In the genomic region with DNA sequence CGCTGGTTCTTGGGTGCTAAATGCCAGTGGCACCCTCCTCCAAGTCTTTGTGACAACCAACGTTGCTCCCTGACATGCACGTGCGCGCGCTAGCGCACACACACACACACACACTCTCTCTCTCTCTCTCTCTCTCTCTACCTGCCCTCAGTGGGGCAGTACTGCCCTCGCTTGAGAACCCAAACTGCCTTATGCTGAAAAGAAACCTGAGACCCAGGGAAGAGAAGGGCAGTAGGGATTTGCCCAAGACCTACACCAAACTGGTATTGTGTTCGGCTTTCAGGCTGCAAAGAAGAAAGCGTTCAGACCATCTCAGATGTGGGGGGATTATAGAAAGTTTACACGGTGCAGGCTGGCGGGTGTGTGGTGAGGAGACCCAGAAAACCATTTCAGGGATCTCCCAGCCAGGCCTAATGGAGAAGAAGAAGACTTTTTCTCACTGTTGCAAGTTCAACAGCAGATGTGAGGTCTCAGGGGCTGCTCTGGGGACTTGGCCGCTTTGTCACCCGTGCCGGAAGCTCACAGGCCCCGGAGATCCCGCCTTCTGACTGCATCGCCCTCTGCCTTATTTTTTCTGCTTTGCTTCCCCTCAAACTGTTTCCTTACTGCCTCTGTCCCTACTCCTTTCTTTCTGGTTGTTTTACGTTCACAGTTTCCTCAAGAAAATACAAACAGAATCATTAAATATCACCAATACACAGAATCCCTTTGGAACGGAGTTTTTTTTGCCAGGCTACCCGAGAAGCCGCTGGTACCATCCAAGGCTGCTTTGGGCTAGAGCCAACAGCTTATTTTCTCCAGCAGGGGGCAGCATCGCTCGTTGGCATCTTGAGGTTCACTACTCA, we compare ENCODE assay signal across 8 cellular contexts.
DNase-seq lines count a peak whose midpoint lies in the region; ATAC-seq and TF ChIP-seq lines count a peak whose summit lies in the region.

No MANE protein-coding gene starts in this region.

- ATAC-seq in GM19455 (IDR thresholded peaks at IDR 0.05; ENCODE audit: unreplicated experiment): peak; percentile 72
- ATAC-seq in activated CD8-positive, alpha-beta memory T cell treated with anti-CD3 and anti-CD28 coated beads, Interleukin-2, amount 10 ng/mL, durations not matched to agents 7 days and 5 days: peak; percentile 86
- peak; percentile 79 for ATAC-seq in naive thymus-derived CD4-positive, alpha-beta T cell
- peak; percentile 89 for ATAC-seq in stimulated activated effector memory CD8-positive, alpha-beta T cell treated with anti-CD3 and anti-CD28 coated beads, Interleukin-12 subunit alpha, Interleukin-12 subunit beta, amount 100 ng/mL, for 72 hours

- peaks cover 7% of the 10 kb centered on the region for H3K27me3 Mint-ChIP-seq in Caco-2 (ENCODE audit: insufficient read depth, unreplicated experiment)
- H3K27me3 Mint-ChIP-seq in activated CD8-positive, alpha-beta memory T cell treated with anti-CD3 and anti-CD28 coated beads, Interleukin-2, amount 10 ng/mL, durations not matched to agents 7 days and 5 days: peaks cover 39% of the 10 kb centered on the region
- peaks cover 15 to 44% (median 38%) of the 10 kb centered on the region in 5 donors for H3K27me3 Mint-ChIP-seq in naive thymus-derived CD4-positive, alpha-beta T cell

- POLR2A ChIA-PET in Caco-2 (lab: Charles Lee): no interaction called here
- POLR2A ChIA-PET in naive thymus-derived CD4-positive, alpha-beta T cell (lab: Charles Lee): interaction anchor here (0.6 to 2.3 kb wide), 5 partner anchors 81 to 351 kb away, joined by 3 to 12 read pairs (median 4); partner anchors contain the start of genes DHRS7 and PPM1A

- peak overlapping the region; percentile 55 for H3K27ac ChIP-seq in naive thymus-derived CD4-positive, alpha-beta T cell (ENCODE audit: low read depth, low read length)

- peak overlapping the region; percentile 43 for H3K4me3 ChIP-seq in Caco-2 (ENCODE audit: low read depth, low read length)
- H3K4me3 ChIP-seq in naive thymus-derived CD4-positive, alpha-beta T cell (ENCODE audit: low read length): peak overlapping the region; percentile 55

- peak overlapping the region; percentile 88 for H3K4me3 Mint-ChIP-seq in Caco-2 (ENCODE audit: unreplicated experiment)
- H3K4me3 Mint-ChIP-seq in activated CD8-positive, alpha-beta memory T cell treated with anti-CD3 and anti-CD28 coated beads, Interleukin-2, amount 10 ng/mL, durations not matched to agents 7 days and 5 days: peak overlapping the region; percentile 88
- H3K4me3 Mint-ChIP-seq in naive thymus-derived CD4-positive, alpha-beta T cell: peak overlapping the region; percentile 87 to 98 (median 96)
- peak overlapping the region; percentile 83 for H3K4me3 Mint-ChIP-seq in stimulated activated effector memory CD8-positive, alpha-beta T cell treated with anti-CD3 and anti-CD28 coated beads, Interleukin-12 subunit alpha, Interleukin-12 subunit beta, amount 100 ng/mL, for 72 hours

- no peaks in the 10 kb centered on the region for H3K9me3 Mint-ChIP-seq in Caco-2 (ENCODE audit: unreplicated experiment)
- H3K9me3 Mint-ChIP-seq in activated CD8-positive, alpha-beta memory T cell treated with anti-CD3 and anti-CD28 coated beads, Interleukin-2, amount 10 ng/mL, durations not matched to agents 7 days and 5 days (ENCODE audit: low read depth): no peaks in the 10 kb centered on the region
- peaks cover 0 to 4% (median 0%) of the 10 kb centered on the region in 11 donors for H3K9me3 Mint-ChIP-seq in naive thymus-derived CD4-positive, alpha-beta T cell
- no peaks in the 10 kb centered on the region for H3K9me3 Mint-ChIP-seq in stimulated activated effector memory CD8-positive, alpha-beta T cell treated with anti-CD3 and anti-CD28 coated beads, Interleukin-12 subunit alpha, Interleukin-12 subunit beta, amount 100 ng/mL, for 72 hours

- peaks cover 10% of the 10 kb centered on the region for H3K36me3 Mint-ChIP-seq in Caco-2 (ENCODE audit: insufficient read depth, unreplicated experiment)
- peaks cover 1% of the 10 kb centered on the region for H3K36me3 Mint-ChIP-seq in activated CD8-positive, alpha-beta memory T cell treated with anti-CD3 and anti-CD28 coated beads, Interleukin-2, amount 10 ng/mL, durations not matched to agents 7 days and 5 days
- H3K36me3 Mint-ChIP-seq in naive thymus-derived CD4-positive, alpha-beta T cell: peaks cover 0 to 2% (median 0%) of the 10 kb centered on the region in 5 donors
- H3K36me3 Mint-ChIP-seq in stimulated activated effector memory CD8-positive, alpha-beta T cell treated with anti-CD3 and anti-CD28 coated beads, Interleukin-12 subunit alpha, Interleukin-12 subunit beta, amount 100 ng/mL, for 72 hours: peaks cover 7% of the 10 kb centered on the region

- CTCF ChIA-PET in Caco-2 (lab: Charles Lee): interaction anchor here (0.6 to 1.6 kb wide), 11 partner anchors 16 to 387 kb away, joined by 3 to 23 read pairs (median 4); partner anchors contain the start of gene PPM1A
- CTCF ChIA-PET in activated CD8-positive, alpha-beta memory T cell treated with anti-CD3 and anti-CD28 coated beads, Interleukin-2, amount 10 ng/mL, durations not matched to agents 7 days and 5 days (lab: Charles Lee): interaction anchor here (0.8 to 4.7 kb wide), 47 partner anchors 8 to 951 kb away, joined by 3 to 28 read pairs (median 4); partner anchors contain the start of genes DHRS7 and PPM1A
- CTCF ChIA-PET in naive thymus-derived CD4-positive, alpha-beta T cell (lab: Charles Lee): interaction anchor here (0.9 to 2.2 kb wide), 9 partner anchors 18 to 867 kb away, joined by 3 to 11 read pairs (median 5); partner anchors contain the start of genes GPR135 and PPM1A

- no TSS peak for BruUV-seq in Caco-2 (replicated peaks; lab: Mats Ljungman, UMichigan)

- intact Hi-C loops in Caco-2 (cut with micrococcal nuclease; ENCODE audit: unreplicated experiment): loop anchor here (1.0 to 5.0 kb wide), 4 partner anchors 65 to 231 kb away; partner anchors contain the start of genes C14orf39 and PPM1A
- intact Hi-C loops in naive thymus-derived CD4-positive, alpha-beta T cell (cut with micrococcal nuclease): loop anchor here (1.0 to 10.0 kb wide), 19 partner anchors 65 to 1147 kb away; partner anchors contain the start of genes DAAM1 (in 2 of the 2), JKAMP (in 2 of the 2), L3HYPDH (in 2 of the 2) and PPM1A (in 2 of the 2)

- no peaks in the 10 kb centered on the region for H3K27me3 ChIP-seq in Caco-2 (replicated peaks; ENCODE audit: control insufficient read depth, insufficient read depth, low read length)
- H3K27me3 ChIP-seq in naive thymus-derived CD4-positive, alpha-beta T cell (ENCODE audit: control insufficient read depth in 2 of 2, insufficient read depth in 2 of 2, low read length in 2 of 2): no peaks in the 10 kb centered on the region

- H3K4me1 Mint-ChIP-seq in Caco-2 (ENCODE audit: low read depth, unreplicated experiment): no peaks in the 10 kb centered on the region
- H3K4me1 Mint-ChIP-seq in activated CD8-positive, alpha-beta memory T cell treated with anti-CD3 and anti-CD28 coated beads, Interleukin-2, amount 10 ng/mL, durations not matched to agents 7 days and 5 days: peaks cover 38% of the 10 kb centered on the region
- H3K4me1 Mint-ChIP-seq in naive thymus-derived CD4-positive, alpha-beta T cell: peaks cover 12 to 46% (median 29%) of the 10 kb centered on the region in 7 donors
- H3K4me1 Mint-ChIP-seq in stimulated activated effector memory CD8-positive, alpha-beta T cell treated with anti-CD3 and anti-CD28 coated beads, Interleukin-12 subunit alpha, Interleukin-12 subunit beta, amount 100 ng/mL, for 72 hours: peaks cover 29% of the 10 kb centered on the region

- peak; percentile 74 to 84 for TF ChIP-seq CTCF in Caco-2 (IDR thresholded peaks at IDR 0.05; ENCODE audit: insufficient read depth in 1 of 2, low read depth in 1 of 2, low read length in 1 of 2, severe bottlenecking in 1 of 2, unreplicated experiment in 1 of 2)

- DNase-seq in Caco-2: peak; percentile 73 to 78
- DNase-seq in HK-2 (ENCODE audit: unreplicated experiment): peak; percentile 76
- peak; percentile 91 for DNase-seq in NCI-H82 (lab: John Stamatoyannopoulos, UW)
- peak; percentile 88 for DNase-seq in activated CD8-positive, alpha-beta memory T cell treated with anti-CD3 and anti-CD28 coated beads, Interleukin-2, amount 10 ng/mL, durations not matched to agents 7 days and 5 days
- peak; percentile 83 to 88 for DNase-seq in erythroblast (lab: John Stamatoyannopoulos, UW)
- peak; percentile 53 to 80 (median 74) for DNase-seq in naive thymus-derived CD4-positive, alpha-beta T cell
- peak; percentile 73 to 89 for DNase-seq in stimulated activated effector memory CD8-positive, alpha-beta T cell treated with anti-CD3 and anti-CD28 coated beads, Interleukin-12 subunit alpha, Interleukin-12 subunit beta, amount 100 ng/mL, for 72 hours (ENCODE audit: low spot score in 2 of 2)

- H3K27ac Mint-ChIP-seq in Caco-2 (ENCODE audit: unreplicated experiment): peak overlapping the region; percentile 68
- H3K27ac Mint-ChIP-seq in activated CD8-positive, alpha-beta memory T cell treated with anti-CD3 and anti-CD28 coated beads, Interleukin-2, amount 10 ng/mL, durations not matched to agents 7 days and 5 days: peak overlapping the region; percentile 98
- peak overlapping the region; percentile 87 to 98 (median 92) for H3K27ac Mint-ChIP-seq in naive thymus-derived CD4-positive, alpha-beta T cell
- H3K27ac Mint-ChIP-seq in stimulated activated effector memory CD8-positive, alpha-beta T cell treated with anti-CD3 and anti-CD28 coated beads, Interleukin-12 subunit alpha, Interleukin-12 subunit beta, amount 100 ng/mL, for 72 hours: peak overlapping the region; percentile 91

- H3K36me3 ChIP-seq in Caco-2 (ENCODE audit: control insufficient read depth, insufficient read depth, low read length): no peaks in the 10 kb centered on the region
- H3K36me3 ChIP-seq in naive thymus-derived CD4-positive, alpha-beta T cell (ENCODE audit: control insufficient read depth in 2 of 3, insufficient read depth in 3 of 3, low read length in 3 of 3): no peaks in the 10 kb centered on the region

- H3K9me3 ChIP-seq in Caco-2: no peaks in the 10 kb centered on the region
- no peaks in the 10 kb centered on the region for H3K9me3 ChIP-seq in naive thymus-derived CD4-positive, alpha-beta T cell (ENCODE audit: control insufficient read depth in 2 of 3, low read length in 3 of 3)

- H3K4me1 ChIP-seq in Caco-2: no peaks in the 10 kb centered on the region
- H3K4me1 ChIP-seq in naive thymus-derived CD4-positive, alpha-beta T cell (ENCODE audit: control insufficient read depth in 2 of 2, insufficient read depth in 2 of 2, low read length in 2 of 2): peaks cover 4 to 13% of the 10 kb centered on the region in 2 donors

- TF ChIP-seq POLR2A in erythroblast (IDR thresholded peaks at IDR 0.05; ENCODE audit: low read length): peak; percentile 55

Comparison
In these comparisons a context has a peak if more than half of its experiments do, and no peak if none do; other contexts are left out.
1. Peak in every context shown above with its lines: DNase-seq, ATAC-seq, H3K4me3 ChIP-seq and H3K27ac ChIP-seq.